Comparison of ENCODE assay signal across 8 cellular contexts in the genomic region with DNA sequence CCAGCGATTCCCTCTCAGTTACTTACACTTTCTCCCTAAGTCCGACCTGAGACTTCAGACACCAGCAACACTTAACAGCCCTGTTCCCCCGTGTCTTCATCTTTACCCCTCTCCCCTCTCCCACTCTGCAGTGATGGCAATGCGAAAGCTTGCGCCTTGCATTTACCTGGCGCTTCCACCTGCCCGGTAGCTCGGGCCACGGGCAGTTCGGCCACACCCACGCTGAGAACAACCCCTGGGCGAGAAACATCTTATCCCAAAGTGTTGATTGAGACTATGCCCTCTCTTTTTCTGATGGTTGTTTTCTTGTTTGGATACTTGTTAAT. TPM values are rescaled to one million over a fixed set of nuclear protein-coding genes. Genes with fewer than 3 reads are reported as not detected.
DNase-seq lines count a peak whose midpoint lies in the region; TF ChIP-seq lines count a peak whose summit lies in the region.

No MANE protein-coding gene starts in this region.

- H3K4me1 ChIP-seq in mammary epithelial cell (ENCODE audit: insufficient read depth, low read length): peaks cover 8% of the 10 kb centered on the region
- H3K4me1 ChIP-seq in mucosa of stomach (ENCODE audit: control insufficient read depth, insufficient read depth, low read length): peaks cover 6% of the 10 kb centered on the region

- H3K27ac ChIP-seq in mammary epithelial cell (ENCODE audit: insufficient read depth, low read depth, low read length): peak overlapping the region; percentile 83

- H3K79me2 ChIP-seq in mammary epithelial cell (ENCODE audit: insufficient read depth, low read length): peaks cover 20% of the 10 kb centered on the region

- H3K4me3 ChIP-seq in Jurkat, Clone E6-1 (ENCODE audit: low read length): peak overlapping the region; percentile 89
- H3K4me3 ChIP-seq in mammary epithelial cell (replicated peaks in 1 of 3; ENCODE audit: insufficient read depth in 1 of 3, low read depth in 2 of 3, low read length in 3 of 3) (peak overlapping the region; percentile 75 to 98 (median 98)), mucosa of stomach (ENCODE audit: low read length) (peak overlapping the region; percentile 81)

- WGBS in mammary epithelial cell (ENCODE audit: low coverage, missing lambda C conversion rate): under 1% methylated on average over 11 of the region's 12 CpGs

- dilution Hi-C loops in mammary epithelial cell (cut with HindIII; ENCODE audit: low sequenced_read_pairs): no loop called here

- in situ Hi-C loops in mammary epithelial cell (cut with MboI; ENCODE audit: low sequenced_read_pairs in 2 of 2) (no loop called here), ACHN (cut with HindIII; ENCODE audit: low pct_ligation_motif_present, low pct_unique_long_range_greater_than_20kb, low sequenced_read_pairs) (no loop called here)

- CTCF ChIA-PET in mammary epithelial cell (lab: Charles Lee; ENCODE audit: low non-redundant PET): no interaction called here

- no peaks in the 10 kb centered on the region for H3K9me3 ChIP-seq in mammary epithelial cell (replicated peaks; ENCODE audit: insufficient read depth, low read length)
- H3K9me3 ChIP-seq in mucosa of stomach (ENCODE audit: control insufficient read depth, low read length): no peaks in the 10 kb centered on the region

- no peak overlapping the region for H3K4me3 Mint-ChIP-seq in type B pancreatic cell

- H3K27me3 Mint-ChIP-seq in type B pancreatic cell: no peaks in the 10 kb centered on the region

- no TSS peak for BruUV-seq in mammary epithelial cell (replicated peaks; lab: Mats Ljungman, UMichigan)

- H3K27me3 ChIP-seq in mammary epithelial cell (ENCODE audit: insufficient read depth, low read length): no peaks in the 10 kb centered on the region
- H3K27me3 ChIP-seq in mucosa of stomach (ENCODE audit: control insufficient read depth, insufficient read depth, low read length): no peaks in the 10 kb centered on the region

- H3K4me2 ChIP-seq in mammary epithelial cell (ENCODE audit: insufficient read depth, low read depth, low read length): peak overlapping the region; percentile 84

- no peak overlapping the region for H3K27ac Mint-ChIP-seq in type B pancreatic cell

- H3K4me1 Mint-ChIP-seq in type B pancreatic cell (ENCODE audit: unreplicated experiment): no peaks in the 10 kb centered on the region

- H3K9me3 Mint-ChIP-seq in type B pancreatic cell: no peaks in the 10 kb centered on the region

- intact Hi-C loops in mammary epithelial cell (cut with micrococcal nuclease): loop anchor here (5.0 kb wide), 1 partner anchor 529 kb away; no protein-coding TSS in a partner anchor

- TF ChIP-seq CTCF in mammary epithelial cell (conservative IDR thresholded peaks at IDR 0.05 in 1 of 2, IDR thresholded peaks at IDR 0.05 in 1 of 2; ENCODE audit: extremely low read depth in 1 of 2, insufficient read depth in 1 of 2, low read depth in 1 of 2, low read length in 2 of 2) (no peak), type B pancreatic cell (conservative IDR thresholded peaks at IDR 0.05) (no peak)

- peak overlapping the region; percentile 99 for H2AFZ ChIP-seq in mammary epithelial cell (ENCODE audit: low read depth, low read length)

- no peaks in the 10 kb centered on the region for H4K20me1 ChIP-seq in mammary epithelial cell (ENCODE audit: insufficient read depth, low read length)

- DNase-seq in NCI-H2196 (lab: John Stamatoyannopoulos, UW; ENCODE audit: unreplicated experiment) (peak; percentile 29), NCI-H2196 treated with DMSO at 0.1 percent for 48 hours (lab: John Stamatoyannopoulos, UW; ENCODE audit: unreplicated experiment) (no peak), mammary epithelial cell (peak; percentile 49), ACHN (no peak), medulla oblongata (ENCODE audit: extremely low spot score) (no peak), type B pancreatic cell (ENCODE audit: extremely low spot score, unreplicated experiment) (no peak)
- DNase-seq in Jurkat, Clone E6-1 (ENCODE audit: low read depth, low spot score): no peak

- H3K9ac ChIP-seq in mammary epithelial cell (ENCODE audit: insufficient read depth, low read length): peak overlapping the region; percentile 88
- peak overlapping the region; percentile 85 for H3K9ac ChIP-seq in mucosa of stomach (ENCODE audit: low read length)

- no peaks in the 10 kb centered on the region for H3K36me3 Mint-ChIP-seq in type B pancreatic cell

- peaks cover 16% of the 10 kb centered on the region for H3K36me3 ChIP-seq in mammary epithelial cell (ENCODE audit: insufficient read depth, low read length)
- no peaks in the 10 kb centered on the region for H3K36me3 ChIP-seq in mucosa of stomach (ENCODE audit: control insufficient read depth, insufficient read depth, low read length)

RNA-seq across cellular contexts. Expression of a gene that starts 0.6 kb away (rescaled TPM):
- polyA plus RNA-seq in Jurkat, Clone E6-1 (2012; ENCODE audit: insufficient read depth, insufficient read length): 44.7 TPM
- total RNA-seq in mammary epithelial cell (100 to 1,000 TPM; 106 to 159 TPM), type B pancreatic cell (ENCODE audit: low replicate concordance) (68.0 and 110 TPM in 2 replicates)
- polyA plus RNA-seq in mammary epithelial cell: 31.4 TPM
- 26.7 TPM for polyA minus RNA-seq in mammary epithelial cell

Comparison
In these comparisons a context has a peak if more than half of its experiments do, and no peak if none do; other contexts are left out.
1. DNase-seq: peak in NCI-H2196 (single experiment) and mammary epithelial cell (single experiment); none in NCI-H2196 treated with DMSO at 0.1 percent for 48 hours (single experiment), Jurkat, Clone E6-1 (single experiment), ACHN (single experiment), medulla oblongata (single experiment) and type B pancreatic cell (single experiment).
2. Peak in every context shown above with its lines, with median percentiles within 50 percentile points of each other: H3K4me3 ChIP-seq.